13 cellular contexts compared by ENCODE assay signal in the genomic region with DNA sequence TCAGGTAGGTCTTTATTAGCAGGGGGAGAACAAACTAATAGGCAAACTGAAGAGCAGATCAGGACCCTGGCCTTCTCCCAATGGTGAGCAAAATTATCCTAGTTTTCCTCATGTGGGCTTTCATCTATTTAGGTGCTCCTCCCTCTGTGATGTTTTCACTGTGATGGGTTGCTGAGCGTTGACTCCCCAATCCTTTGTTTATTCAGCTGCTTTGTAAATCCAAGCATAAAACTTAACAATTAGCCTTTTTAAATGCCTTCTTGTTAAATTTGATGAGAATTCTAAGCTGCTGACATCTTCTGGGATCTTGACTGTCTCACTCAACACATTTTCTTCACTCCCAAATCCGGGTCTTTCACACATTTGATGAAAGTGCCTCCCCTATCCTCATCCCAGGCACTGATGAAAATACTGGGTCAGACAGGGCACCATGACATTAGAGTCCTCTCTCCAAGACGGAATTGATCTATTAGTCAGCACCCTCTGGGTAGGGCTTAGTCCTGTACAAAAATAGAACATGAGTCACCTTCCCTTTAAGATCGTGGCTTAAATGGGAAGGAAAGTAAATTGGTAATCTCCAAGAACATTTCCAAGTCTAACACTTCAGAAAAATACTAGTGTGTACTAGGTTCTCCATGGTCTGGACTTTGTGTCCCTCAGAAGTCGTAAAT.
DNase-seq lines count a peak whose midpoint lies in the region; FAIRE-seq and TF ChIP-seq lines count a peak whose summit lies in the region.
"Had no signal": no experiment of that assay in that cellular context is flagged by ENCODE, and none has a peak within 500 bp of the region (broad histone marks: within the 10 kb centered on the region; RNA-seq: fewer than 3 reads in every experiment).

No MANE protein-coding gene starts in this region.

- WGBS in esophagus muscularis mucosa, result 45% methylated on average over 5 of the region's 5 CpGs

- TF ChIP-seq POLR2A in H54 (IDR thresholded peaks at IDR 0.05; ENCODE audit: low read depth, low read length), result no peak
- TF ChIP-seq POLR2A in esophagus muscularis mucosa (IDR thresholded peaks at IDR 0.05; ENCODE audit: low read depth), result no peak

- TF ChIP-seq CTCF in esophagus muscularis mucosa (IDR thresholded peaks at IDR 0.05) (no peak), osteoblast (IDR thresholded peaks at IDR 0.05; ENCODE audit: extremely low read depth, low read depth, low read length) (no peak)

- FAIRE-seq in H54 (lab: Jason Lieb, UNC) (no peak), frontal cortex (lab: Jason Lieb, UNC) (no peak)
- FAIRE-seq: D721Med had no signal

- H3K4me1 ChIP-seq in esophagus muscularis mucosa, result no peaks in the 10 kb centered on the region
- H3K4me1 ChIP-seq in osteoblast (ENCODE audit: insufficient read depth, low read length), result peaks cover 4% of the 10 kb centered on the region

- H3K4me3 ChIP-seq in esophagus muscularis mucosa, result no peak overlapping the region
- no peak overlapping the region for H3K4me3 ChIP-seq in osteoblast (ENCODE audit: insufficient read depth, low read length)

- no peaks in the 10 kb centered on the region for H4K20me1 ChIP-seq in osteoblast (ENCODE audit: insufficient read depth, low read length)

- H3K27me3 ChIP-seq in esophagus muscularis mucosa, result no peaks in the 10 kb centered on the region
- H3K27me3 ChIP-seq in osteoblast (ENCODE audit: insufficient read depth, low read length), result no peaks in the 10 kb centered on the region

- H3K9me3 ChIP-seq in esophagus muscularis mucosa, result no peaks in the 10 kb centered on the region
- no peaks in the 10 kb centered on the region for H3K9me3 ChIP-seq in osteoblast (ENCODE audit: low read depth, low read length)

- H3K27ac ChIP-seq in esophagus muscularis mucosa (replicated peaks in 1 of 4) (no peak overlapping the region), osteoblast (ENCODE audit: low read depth, low read length) (no peak overlapping the region)

- H3K4me2 ChIP-seq in osteoblast (ENCODE audit: insufficient read depth, low read length), result peak overlapping the region; percentile 30

- TF ChIP-seq EP300 in esophagus muscularis mucosa (IDR thresholded peaks at IDR 0.05), result no peak

- H2AFZ ChIP-seq in osteoblast (ENCODE audit: low read length), result peak overlapping the region; percentile 47

- H3K36me3 ChIP-seq in esophagus muscularis mucosa (no peaks in the 10 kb centered on the region), osteoblast (ENCODE audit: insufficient read depth, low read length) (no peaks in the 10 kb centered on the region)

- DNase-seq in H54 (ENCODE audit: insufficient read length, low spot score) (peak; percentile 4), RKO (ENCODE audit: low spot score) (peak; percentile 13), esophagus muscularis mucosa (ENCODE audit: extremely low spot score) (peak; percentile 7), osteoblast (ENCODE audit: insufficient read length, low spot score, missing footprints) (no peak), frontal cortex (ENCODE audit: low spot score in 2 of 2) (no peak), SKM-1 treated with dmso at 0.1 percent for 144 hours (lab: John Stamatoyannopoulos, UW; ENCODE audit: unreplicated experiment) (no peak), DMS53 treated with DMSO at 0.1 percent for 48 hours (lab: John Stamatoyannopoulos, UW; ENCODE audit: unreplicated experiment) (no peak), NCI-H146 (lab: John Stamatoyannopoulos, UW) (no peak)
- DNase-seq: activated CD8-positive, alpha-beta memory T cell treated with anti-CD3 and anti-CD28 coated beads for 24 hours; activated effector memory CD4-positive, alpha-beta T cell treated with anti-CD3 and anti-CD28 coated beads, Interleukin-2, amount 50 U/mL, for 16 hours; right cardiac atrium; stimulated activated CD4-positive, alpha-beta T cell treated with anti-CD3 and anti-CD28 coated beads, Interleukin-2, amount 100 ng/mL, for 48 hours had no signal

- no peaks in the 10 kb centered on the region for H3K79me2 ChIP-seq in osteoblast (ENCODE audit: insufficient read depth, low read length)

- intact Hi-C loops in esophagus muscularis mucosa (cut with DNase I), result no loop called here

Comparison
In these comparisons a context has a peak if more than half of its experiments do, and no peak if none do; other contexts are left out.
1. DNase-seq: peak in H54 (single experiment), RKO (single experiment) and esophagus muscularis mucosa (single experiment); none in osteoblast (single experiment), frontal cortex (0 of 2), SKM-1 treated with dmso at 0.1 percent for 144 hours (single experiment), DMS53 treated with DMSO at 0.1 percent for 48 hours (single experiment) and NCI-H146 (single experiment).